ENCODE assay signal across 20 cellular contexts in the genomic region with DNA sequence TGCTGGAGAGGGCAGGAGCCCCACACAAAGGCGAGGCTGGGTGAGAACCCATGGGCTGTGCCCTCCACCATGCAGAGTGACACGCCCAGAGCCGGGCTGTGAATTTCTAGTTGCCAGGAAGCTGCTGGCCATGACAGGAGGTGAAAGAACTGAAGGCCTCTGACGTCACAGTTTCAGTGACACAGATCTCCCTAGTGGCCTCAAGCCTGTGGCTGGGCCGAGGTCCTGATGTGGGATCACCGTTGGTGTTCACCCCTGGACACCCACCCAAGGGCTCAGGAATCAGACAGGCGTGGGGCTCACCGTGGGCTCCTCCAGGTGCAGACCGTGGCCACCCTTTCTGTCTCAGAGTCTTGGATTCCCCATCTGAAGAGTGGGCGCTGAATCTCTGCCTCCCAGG. TPM values are rescaled to one million over a fixed set of nuclear protein-coding genes. Genes with fewer than 3 reads are reported as not detected.
DNase-seq lines count a peak whose midpoint lies in the region; ATAC-seq and TF ChIP-seq lines count a peak whose summit lies in the region.
"Had no signal": no experiment of that assay in that cellular context is flagged by ENCODE, and none has a peak within 500 bp of the region (broad histone marks: within the 10 kb centered on the region; RNA-seq: fewer than 3 reads in every experiment).

No MANE protein-coding gene starts in this region.

- H3K4me1 ChIP-seq in esophagus muscularis mucosa (no peaks in the 10 kb centered on the region), psoas muscle (no peaks in the 10 kb centered on the region), OCI-LY7 (ENCODE audit: insufficient read depth, low read length, poor library complexity, severe bottlenecking) (no peaks in the 10 kb centered on the region)
- H3K4me1 ChIP-seq: BE2C; BLaER1 treated with 17β-estradiol and CSF1 and Interleukin-3, amounts not matched to agents 10 nM and 100 nM had no signal

- no peak overlapping the region for H3K4me2 ChIP-seq in OCI-LY7 (ENCODE audit: low read length)
- H3K4me2 ChIP-seq: BLaER1 treated with 17β-estradiol and CSF1 and Interleukin-3, amounts not matched to agents 10 nM and 100 nM had no signal

- H3K27ac ChIP-seq in esophagus muscularis mucosa (replicated peaks in 1 of 4): no peak overlapping the region
- no peak overlapping the region for H3K27ac ChIP-seq in psoas muscle
- no peak overlapping the region for H3K27ac ChIP-seq in OCI-LY7 (ENCODE audit: low read depth, low read length, poor library complexity, severe bottlenecking)
- H3K27ac ChIP-seq: 22Rv1; BLaER1 treated with 17β-estradiol and CSF1 and Interleukin-3, amounts not matched to agents 10 nM and 100 nM had no signal

- no peak overlapping the region for H3K4me3 ChIP-seq in esophagus muscularis mucosa
- H3K4me3 ChIP-seq in foreskin fibroblast (ENCODE audit: low read depth in 1 of 2, low read length in 2 of 2): no peak overlapping the region
- H3K4me3 ChIP-seq in psoas muscle: no peak overlapping the region
- H3K4me3 ChIP-seq in OCI-LY7 (ENCODE audit: low read depth, low read length, poor library complexity, severe bottlenecking): no peak overlapping the region
- H3K4me3 ChIP-seq: BLaER1 treated with 17β-estradiol and CSF1 and Interleukin-3, amounts not matched to agents 10 nM and 100 nM had no signal

- H3K36me3 Mint-ChIP-seq in type B pancreatic cell: no peaks in the 10 kb centered on the region
- H3K36me3 Mint-ChIP-seq: CD14-positive monocyte; CD4-positive, alpha-beta memory T cell had no signal

- peak; percentile 9 for DNase-seq in NCI-H748 (lab: John Stamatoyannopoulos, UW; ENCODE audit: unreplicated experiment)
- no peak for DNase-seq in NCI-H748 treated with DMSO at 0.1 percent for 48 hours (lab: John Stamatoyannopoulos, UW)
- peak; percentile 75 for DNase-seq in esophagus muscularis mucosa (ENCODE audit: extremely low spot score)
- DNase-seq in type B pancreatic cell (ENCODE audit: extremely low spot score, unreplicated experiment): peak; percentile 29
- no peak for DNase-seq in foreskin fibroblast
- DNase-seq in psoas muscle: no peak
- no peak for DNase-seq in OCI-LY7 (ENCODE audit: low spot score)
- DNase-seq: BE2C; Calu3; CD4-positive, alpha-beta memory T cell; COR-L47; DMS53; DMS79 treated with DMSO at 0.1 percent for 48 hours; GF-D8; GOT3; H7; HCEC 1CT had no signal

- intact Hi-C loops in esophagus muscularis mucosa (cut with DNase I) (no loop called here), psoas muscle (cut with DNase I) (no loop called here), OCI-LY7 (cut with micrococcal nuclease; ENCODE audit: unreplicated experiment) (no loop called here)

- H3K27me3 ChIP-seq in esophagus muscularis mucosa (no peaks in the 10 kb centered on the region), psoas muscle (ENCODE audit: insufficient read depth in 3 of 3, low read length in 2 of 3) (peaks cover 0 to 2% (median 0%) of the 10 kb centered on the region in 3 donors)
- H3K27me3 ChIP-seq: BLaER1 treated with 17β-estradiol and CSF1 and Interleukin-3, amounts not matched to agents 10 nM and 100 nM had no signal

- no peaks in the 10 kb centered on the region for H3K9me3 ChIP-seq in esophagus muscularis mucosa
- H3K9me3 ChIP-seq in psoas muscle: no peaks in the 10 kb centered on the region
- no peaks in the 10 kb centered on the region for H3K9me3 ChIP-seq in OCI-LY7 (ENCODE audit: low read length)
- H3K9me3 ChIP-seq: BE2C; BLaER1 treated with 17β-estradiol and CSF1 and Interleukin-3, amounts not matched to agents 10 nM and 100 nM had no signal

- no peak for ATAC-seq in psoas muscle

- no peaks in the 10 kb centered on the region for H3K79me2 ChIP-seq in OCI-LY7 (ENCODE audit: insufficient read depth, low read depth, low read length)

- H4K20me1 ChIP-seq in OCI-LY7 (ENCODE audit: insufficient read depth, low read length): no peaks in the 10 kb centered on the region
- H4K20me1 ChIP-seq: BLaER1 treated with 17β-estradiol and CSF1 and Interleukin-3, amounts not matched to agents 10 nM and 100 nM had no signal

- H3K4me3 Mint-ChIP-seq in type B pancreatic cell: no peak overlapping the region
- H3K4me3 Mint-ChIP-seq: CD14-positive monocyte; CD4-positive, alpha-beta memory T cell had no signal

- no peak for TF ChIP-seq POLR2A in esophagus muscularis mucosa (IDR thresholded peaks at IDR 0.05; ENCODE audit: low read depth)

- no peaks in the 10 kb centered on the region for H3K9me3 Mint-ChIP-seq in type B pancreatic cell

- CTCF ChIA-PET in OCI-LY7 (lab: Charles Lee; ENCODE audit: unreplicated experiment): no interaction called here

- TF ChIP-seq EP300 in esophagus muscularis mucosa (IDR thresholded peaks at IDR 0.05): no peak

- no peak overlapping the region for H2AFZ ChIP-seq in OCI-LY7 (ENCODE audit: low read length)

- no peaks in the 10 kb centered on the region for H3K27me3 Mint-ChIP-seq in type B pancreatic cell

- BruUV-seq in OCI-LY7 (replicated peaks; lab: Mats Ljungman, UMichigan): no TSS peak

- TF ChIP-seq CTCF in esophagus muscularis mucosa (IDR thresholded peaks at IDR 0.05): no peak
- no peak for TF ChIP-seq CTCF in type B pancreatic cell (conservative IDR thresholded peaks at IDR 0.05)
- no peak for TF ChIP-seq CTCF in foreskin fibroblast (IDR thresholded peaks at IDR 0.05; ENCODE audit: low read depth, low read length)
- TF ChIP-seq CTCF in psoas muscle (IDR thresholded peaks at IDR 0.05): no peak
- no peak for TF ChIP-seq CTCF in OCI-LY7 (conservative IDR thresholded peaks at IDR 0.05; ENCODE audit: low read length)

- H3K9me2 ChIP-seq in OCI-LY7 (ENCODE audit: insufficient read depth, low read length): no peaks in the 10 kb centered on the region

- no peak overlapping the region for H3K27ac Mint-ChIP-seq in type B pancreatic cell
- H3K27ac Mint-ChIP-seq: CD14-positive monocyte had no signal

- no peaks in the 10 kb centered on the region for H3K36me3 ChIP-seq in esophagus muscularis mucosa
- H3K36me3 ChIP-seq in psoas muscle (ENCODE audit: insufficient read depth in 1 of 2, low read depth in 1 of 2): no peaks in the 10 kb centered on the region
- no peaks in the 10 kb centered on the region for H3K36me3 ChIP-seq in OCI-LY7 (ENCODE audit: insufficient read depth, low read length)
- H3K36me3 ChIP-seq: BE2C; BLaER1 treated with 17β-estradiol and CSF1 and Interleukin-3, amounts not matched to agents 10 nM and 100 nM had no signal

- H3K4me1 Mint-ChIP-seq in type B pancreatic cell (ENCODE audit: unreplicated experiment): no peaks in the 10 kb centered on the region
- H3K4me1 Mint-ChIP-seq: CD14-positive monocyte had no signal

- POLR2A ChIA-PET in OCI-LY7 (lab: Charles Lee): no interaction called here

- 82% methylated on average over 7 of the region's 10 CpGs for WGBS in esophagus muscularis mucosa
- 66 to 69% (median 66%) methylated on average over 10 of the region's 10 CpGs for WGBS in psoas muscle, 3 donors

RNA-seq across cellular contexts. Expression of a gene that starts 39.9 kb away (rescaled TPM):
- total RNA-seq in esophagus muscularis mucosa: 1 to 10 TPM; 1.8 to 4.0 (median 2.2) TPM
- 55.6 and 69.7 TPM in 2 replicates for total RNA-seq in type B pancreatic cell (ENCODE audit: low replicate concordance)
- total RNA-seq in psoas muscle: 1 to 10 TPM; 1.6 to 3.6 (median 2.0) TPM
- 1 to 10 TPM in 2 of 3 donors, under 1 TPM in 1; 0.90 to 1.4 (median 1.2) TPM for polyA plus RNA-seq in psoas muscle
- not detected in 2 replicates for total RNA-seq in OCI-LY7 (2014; rRNA removed; shearing (Covaris generic))
- total RNA-seq in OCI-LY7 (2022): not detected in 2 replicates
- polyA plus RNA-seq: CD4-positive, alpha-beta memory T cell had no signal

Comparison
In these comparisons a context has a peak if more than half of its experiments do, and no peak if none do; other contexts are left out.
1. DNase-seq: peak in NCI-H748 (single experiment), esophagus muscularis mucosa (single experiment) and type B pancreatic cell (single experiment); none in NCI-H748 treated with DMSO at 0.1 percent for 48 hours (single experiment), foreskin fibroblast (0 of 2), psoas muscle (0 of 2) and OCI-LY7 (single experiment).
2. RNA of a gene that starts 39.9 kb away (total RNA-seq): 55.6 to 69.7 TPM in type B pancreatic cell; 1.6 to 3.6 TPM in psoas muscle, 1.8 to 4.0 TPM in esophagus muscularis mucosa and not detected in OCI-LY7; every median in the first group is over 10 times any median in the second.